8 cellular contexts compared by ENCODE assay signal in the genomic region with DNA sequence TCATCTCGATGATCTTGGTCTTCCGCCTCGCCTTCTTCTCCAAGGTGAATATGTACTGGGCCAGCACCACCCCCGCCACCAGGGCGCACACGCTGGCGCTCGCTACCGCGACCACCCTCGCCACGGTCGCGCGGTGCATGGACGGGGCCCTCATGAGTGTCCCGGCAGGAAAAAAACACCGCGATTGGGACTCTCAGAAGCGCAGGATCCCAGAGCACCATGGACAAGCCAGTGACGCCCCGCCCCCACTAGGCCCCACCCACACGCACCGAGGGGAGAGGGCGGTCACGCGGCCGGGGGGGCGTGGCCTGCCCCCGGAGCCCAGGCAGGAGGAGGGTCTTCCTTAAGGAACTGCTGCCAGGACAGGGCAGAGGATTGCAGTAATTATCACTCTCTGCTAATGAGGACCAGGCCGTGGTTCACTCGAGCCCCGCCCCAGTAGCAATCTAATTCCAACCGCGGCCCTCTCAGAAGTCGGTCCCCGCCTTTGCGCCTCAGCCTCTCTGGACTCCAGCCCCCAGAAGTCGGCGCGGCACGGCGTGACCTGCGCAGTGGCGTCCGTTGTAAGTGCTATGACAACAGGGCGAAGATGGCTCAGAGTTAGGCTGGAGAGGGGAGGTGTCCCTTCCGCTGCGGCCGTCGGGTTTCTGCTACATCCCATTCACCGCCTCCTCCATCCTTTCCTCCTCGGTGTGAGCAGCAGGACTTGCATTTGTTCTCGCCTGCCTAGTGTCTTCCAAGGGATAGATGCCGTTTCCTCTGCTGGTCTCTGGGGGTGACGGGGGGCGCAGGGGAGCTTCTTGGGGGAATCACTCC. TPM values are rescaled to one million over a fixed set of nuclear protein-coding genes. Genes with fewer than 3 reads are reported as not detected.
DNase-seq lines count a peak whose midpoint lies in the region; ATAC-seq and TF ChIP-seq lines count a peak whose summit lies in the region.

Gene BBS9, plus strand, starts transcription at position 575 of the 816 bp plus-strand sequence. CDS start 16,689 bp downstream, outside the sequence.

- peak; percentile 92 for DNase-seq in CD14-positive monocyte (ENCODE audit: low spot score)
- DNase-seq in NCI-H526 treated with DMSO at 0.1 percent for 48 hours (lab: John Stamatoyannopoulos, UW) = peak; percentile 92
- peak; percentile 92 for DNase-seq in activated CD4-positive, alpha-beta T cell treated with anti-CD3 and anti-CD28 coated beads, Interleukin-2, amount 10 ng/mL, durations not matched to agents 7 days and 5 days
- peak; percentile 88 for DNase-seq in dedifferentiated amniotic fluid mesenchymal stem cell (ENCODE audit: extremely low spot score)
- peak; percentile 99 for DNase-seq in left kidney (ENCODE audit: low read depth, low spot score)
- DNase-seq in stimulated activated CD4-positive, alpha-beta T cell treated with anti-CD3 and anti-CD28 coated beads, Interleukin-1b, Interleukin-23, amount 100 ng/mL, for 48 hours = peak; percentile 92

- peak within 1 kb of the TSS; percentile 77 to 93 (median 91) for H3K27ac Mint-ChIP-seq in CD14-positive monocyte
- H3K27ac Mint-ChIP-seq in activated CD4-positive, alpha-beta T cell treated with anti-CD3 and anti-CD28 coated beads, Interleukin-2, amount 10 ng/mL, durations not matched to agents 7 days and 5 days = peak within 1 kb of the TSS; percentile 88

- ATAC-seq in GM19351 (IDR thresholded peaks at IDR 0.05; ENCODE audit: unreplicated experiment) (peak; percentile 99), HG03520 (IDR thresholded peaks at IDR 0.05; ENCODE audit: unreplicated experiment) (peak; percentile 100)

- no peaks in the 10 kb centered on the region for H3K27me3 Mint-ChIP-seq in CD14-positive monocyte (ENCODE audit: low read depth in 3 of 3)
- no peaks in the 10 kb centered on the region for H3K27me3 Mint-ChIP-seq in activated CD4-positive, alpha-beta T cell treated with anti-CD3 and anti-CD28 coated beads, Interleukin-2, amount 10 ng/mL, durations not matched to agents 7 days and 5 days

- intact Hi-C loops in CD14-positive monocyte (cut with micrococcal nuclease) = loop anchor here (2.0 to 10.0 kb wide), 3 partner anchors 66 to 234 kb away; partner anchors contain the start of genes NT5C3A (in 2 of the 2) and KBTBD2 (in 1 of the 2)

- H3K4me1 Mint-ChIP-seq in CD14-positive monocyte = peaks cover 16% of the 10 kb centered on the region
- H3K4me1 Mint-ChIP-seq in activated CD4-positive, alpha-beta T cell treated with anti-CD3 and anti-CD28 coated beads, Interleukin-2, amount 10 ng/mL, durations not matched to agents 7 days and 5 days = peaks cover 18% of the 10 kb centered on the region

- TF ChIP-seq CTCF in CD14-positive monocyte (IDR thresholded peaks at IDR 0.05) = no peak

- no peaks in the 10 kb centered on the region for H3K36me3 Mint-ChIP-seq in CD14-positive monocyte
- H3K36me3 Mint-ChIP-seq in activated CD4-positive, alpha-beta T cell treated with anti-CD3 and anti-CD28 coated beads, Interleukin-2, amount 10 ng/mL, durations not matched to agents 7 days and 5 days (ENCODE audit: low read depth) = peaks cover 1% of the 10 kb centered on the region

- POLR2A ChIA-PET in activated CD4-positive, alpha-beta T cell treated with anti-CD3 and anti-CD28 coated beads, Interleukin-2, amount 10 ng/mL, durations not matched to agents 7 days and 5 days (lab: Charles Lee) = interaction anchor here (0.6 kb wide), 1 partner anchor 237 kb away, joined by 3 read pairs; no protein-coding TSS in a partner anchor

- peaks cover 0 to 6% (median 2%) of the 10 kb centered on the region in 7 donors for H3K9me3 Mint-ChIP-seq in CD14-positive monocyte
- H3K9me3 Mint-ChIP-seq in activated CD4-positive, alpha-beta T cell treated with anti-CD3 and anti-CD28 coated beads, Interleukin-2, amount 10 ng/mL, durations not matched to agents 7 days and 5 days = peaks cover 3% of the 10 kb centered on the region

- peak within 1 kb of the TSS; percentile 86 to 94 for H3K4me3 Mint-ChIP-seq in CD14-positive monocyte
- peak within 1 kb of the TSS; percentile 93 for H3K4me3 Mint-ChIP-seq in activated CD4-positive, alpha-beta T cell treated with anti-CD3 and anti-CD28 coated beads, Interleukin-2, amount 10 ng/mL, durations not matched to agents 7 days and 5 days

- CTCF ChIA-PET in activated CD4-positive, alpha-beta T cell treated with anti-CD3 and anti-CD28 coated beads, Interleukin-2, amount 10 ng/mL, durations not matched to agents 7 days and 5 days (lab: Charles Lee) = interaction anchor here (0.8 to 1.5 kb wide), 4 partner anchors 10 to 67 kb away, joined by 3 to 4 read pairs (median 4); partner anchors contain the start of gene NT5C3A

RNA-seq across cellular contexts. Expression of gene BBS9, which starts in this region (rescaled TPM):
- 1 to 10 TPM; 6.8 to 7.5 TPM for polyA plus RNA-seq in CD14-positive monocyte
- 10 to 100 TPM in 1 of 2 experiments, 1 to 10 TPM in 1; 8.9 to 10.1 TPM for total RNA-seq in activated CD4-positive, alpha-beta T cell treated with anti-CD3 and anti-CD28 coated beads, Interleukin-2, amount 10 ng/mL, durations not matched to agents 7 days and 5 days

Comparison
In these comparisons a context has a peak if more than half of its experiments do, and no peak if none do; other contexts are left out.
1. Peak in every context shown above with its lines: DNase-seq and ATAC-seq.